28 cellular contexts compared by ENCODE assay signal in the genomic region with DNA sequence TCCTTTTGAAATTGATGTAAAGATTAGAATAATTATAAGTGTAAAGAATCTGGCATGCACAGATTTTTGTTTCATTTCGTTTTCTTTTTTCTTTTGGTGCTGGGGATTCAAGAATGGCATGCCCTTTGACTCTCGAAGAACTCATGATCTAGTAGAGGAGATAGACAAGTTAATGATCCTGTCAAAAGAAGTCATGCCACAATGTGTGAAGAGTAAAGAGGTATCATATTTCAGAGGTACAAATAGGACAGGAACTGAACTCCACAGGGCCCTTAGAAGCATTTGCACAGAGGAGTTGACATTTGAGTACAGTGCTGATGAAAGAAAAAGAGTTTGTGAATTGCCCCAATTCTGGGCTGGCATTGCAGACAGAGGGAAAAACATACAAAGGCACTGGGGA.
"Had no signal": no experiment of that assay in that cellular context is flagged by ENCODE, and none has a peak within 500 bp of the region (broad histone marks: within the 10 kb centered on the region; RNA-seq: fewer than 3 reads in every experiment).

No MANE protein-coding gene starts in this region.

- H3K27ac ChIP-seq: esophagus squamous epithelium, heart right ventricle, left ventricle myocardium inferior, neural progenitor cell, prostate gland, right atrium auricular region, suprapubic skin, transverse colon, upper lobe of right lung, uterus had no signal

- H3K36me3 ChIP-seq: esophagus squamous epithelium, heart right ventricle, left ventricle myocardium inferior, neural progenitor cell, prostate gland, right atrium auricular region, suprapubic skin, transverse colon, upper lobe of right lung, uterus had no signal

- H3K4me1 Mint-ChIP-seq: memory B cell; natural killer cell; stimulated activated naive CD8-positive, alpha-beta T cell treated with anti-CD3 and anti-CD28 coated beads, Interleukin-15, amount 100 ng/mL, for 72 hours had no signal

- H3K4me3 ChIP-seq: esophagus squamous epithelium, heart right ventricle, left ventricle myocardium inferior, lung, neural progenitor cell, prostate gland, right atrium auricular region, smooth muscle cell, suprapubic skin, transverse colon, upper lobe of right lung, uterus had no signal

- H3K9me3 ChIP-seq: prostate gland, right atrium auricular region, suprapubic skin, transverse colon, upper lobe of right lung, uterus had no signal

- DNase-seq: cortex of kidney; effector memory CD8-positive, alpha-beta T cell; erythroblast; esophagus squamous epithelium; foreskin melanocyte; glutamatergic neuron; heart right ventricle; hippocampal formation; left cardiac atrium; left ventricle myocardium inferior; natural killer cell; stimulated activated CD4-positive, alpha-beta T cell treated with anti-CD3 and anti-CD28 coated beads, Interleukin-12 subunit alpha, Interleukin-12 subunit beta, amount 100 ng/mL, for 4 hours; stimulated activated CD4-positive, alpha-beta T cell treated with anti-CD3 and anti-CD28 coated beads, Interleukin-1b, Interleukin-23, amount 100 ng/mL, for 48 hours; stimulated activated CD4-positive, alpha-beta T cell treated with anti-CD3 and anti-CD28 coated beads, Interleukin-4, amount 100 ng/mL, for 1 hour; stimulated activated CD8-positive, alpha-beta memory T cell treated with anti-CD3 and anti-CD28 coated beads, Interleukin-4, amount 100 ng/mL, for 48 hours; stimulated activated naive CD4-positive, alpha-beta T cell; stimulated activated naive CD8-positive, alpha-beta T cell treated with anti-CD3 and anti-CD28 coated beads, Interleukin-15, amount 100 ng/mL, for 72 hours; transverse colon; upper lobe of right lung; uterus had no signal

- H3K9me3 Mint-ChIP-seq: neural progenitor cell had no signal

- ATAC-seq: effector memory CD8-positive, alpha-beta T cell; heart right ventricle; left cardiac atrium; natural killer cell; sciatic nerve; stimulated activated naive CD8-positive, alpha-beta T cell treated with anti-CD3 and anti-CD28 coated beads, Interleukin-15, amount 100 ng/mL, for 72 hours; upper lobe of right lung had no signal

- H3K27me3 Mint-ChIP-seq: effector memory CD8-positive, alpha-beta T cell; memory B cell; stimulated activated naive CD8-positive, alpha-beta T cell treated with anti-CD3 and anti-CD28 coated beads, Interleukin-15, amount 100 ng/mL, for 72 hours had no signal

- H3K27me3 ChIP-seq: esophagus squamous epithelium, heart right ventricle, neural progenitor cell, right atrium auricular region, suprapubic skin, transverse colon, upper lobe of right lung, uterus had no signal

- H3K4me1 ChIP-seq: esophagus squamous epithelium, heart right ventricle, left ventricle myocardium inferior, neural progenitor cell, prostate gland, right atrium auricular region, suprapubic skin, transverse colon, upper lobe of right lung, uterus had no signal

- H3K27ac Mint-ChIP-seq: effector memory CD8-positive, alpha-beta T cell; memory B cell; natural killer cell; neural progenitor cell; stimulated activated naive CD8-positive, alpha-beta T cell treated with anti-CD3 and anti-CD28 coated beads, Interleukin-15, amount 100 ng/mL, for 72 hours had no signal

- H3K9ac ChIP-seq: neural progenitor cell had no signal

- H3K4me3 Mint-ChIP-seq: effector memory CD8-positive, alpha-beta T cell; memory B cell; natural killer cell; neural progenitor cell; stimulated activated naive CD8-positive, alpha-beta T cell treated with anti-CD3 and anti-CD28 coated beads, Interleukin-15, amount 100 ng/mL, for 72 hours had no signal

- H3K36me3 Mint-ChIP-seq: memory B cell, neural progenitor cell had no signal
